29 cellular contexts compared by ENCODE assay signal in genomic region chr2:2199841-2200240, GRCh38.
"Had no signal": no experiment of that assay in that cellular context is flagged by ENCODE, and none has a peak within 500 bp of the region (broad histone marks: within the 10 kb centered on the region; RNA-seq: fewer than 3 reads in every experiment).

No MANE protein-coding gene starts in this region.

- H3K27me3 ChIP-seq: colonic mucosa, dorsolateral prefrontal cortex, esophagus squamous epithelium, foreskin keratinocyte, gastrocnemius medialis, gastroesophageal sphincter had no signal

- H3K27me3 Mint-ChIP-seq: dendritic cell treated with granulocyte-macrophage colony-stimulating factor and Interleukin-4, amounts not matched to agents 40 ng/mL and 50 ng/mL, for 4 days; effector memory CD8-positive, alpha-beta T cell had no signal

- H3K4me1 Mint-ChIP-seq: endodermal cell had no signal

- H3K4me3 Mint-ChIP-seq: dendritic cell treated with granulocyte-macrophage colony-stimulating factor and Interleukin-4, amounts not matched to agents 40 ng/mL and 50 ng/mL, for 4 days; effector memory CD8-positive, alpha-beta T cell; endodermal cell had no signal

- H3K9me3 Mint-ChIP-seq: dendritic cell treated with granulocyte-macrophage colony-stimulating factor and Interleukin-4, amounts not matched to agents 40 ng/mL and 50 ng/mL, for 4 days had no signal

- H3K4me1 ChIP-seq: colonic mucosa, esophagus muscularis mucosa, esophagus squamous epithelium, foreskin keratinocyte, gastrocnemius medialis, gastroesophageal sphincter, heart left ventricle, heart right ventricle had no signal

- H3K27ac Mint-ChIP-seq: dendritic cell treated with granulocyte-macrophage colony-stimulating factor and Interleukin-4, amounts not matched to agents 40 ng/mL and 50 ng/mL, for 4 days; effector memory CD8-positive, alpha-beta T cell; endodermal cell had no signal

- H3K9me3 ChIP-seq: colonic mucosa, esophagus squamous epithelium, gastrocnemius medialis had no signal

- H3K27ac ChIP-seq: colonic mucosa, coronary artery, dorsolateral prefrontal cortex, epithelial cell of prostate, esophagus muscularis mucosa, esophagus squamous epithelium, foreskin keratinocyte, gastrocnemius medialis, gastroesophageal sphincter, heart left ventricle, heart right ventricle had no signal

- ATAC-seq: effector memory CD8-positive, alpha-beta T cell; esophagus mucosa; foreskin keratinocyte; gastrocnemius medialis; gastroesophageal sphincter; heart left ventricle; heart right ventricle had no signal

- FAIRE-seq: colon, endometrium, endothelial cell of umbilical vein, frontal cortex had no signal

- DNase-seq: colonic mucosa; cortex of kidney; dermis blood vessel endothelial cell; dorsolateral prefrontal cortex; effector CD4-positive, alpha-beta T cell; effector CD8-positive, alpha-beta T cell; effector memory CD4-positive, alpha-beta T cell; effector memory CD8-positive, alpha-beta T cell; endodermal cell; erythroblast; esophagus squamous epithelium; foreskin fibroblast; foreskin keratinocyte; foreskin melanocyte; gastrocnemius medialis; glutamatergic neuron; head of caudate nucleus; heart left ventricle; heart right ventricle had no signal

- H3K4me3 ChIP-seq: colonic mucosa, coronary artery, dorsolateral prefrontal cortex, esophagus muscularis mucosa, esophagus squamous epithelium, gastrocnemius medialis, gastroesophageal sphincter, heart left ventricle, heart right ventricle had no signal

- H3K36me3 ChIP-seq: colonic mucosa, esophagus muscularis mucosa, esophagus squamous epithelium, gastrocnemius medialis, gastroesophageal sphincter, heart left ventricle, heart right ventricle had no signal
